Comparison of ENCODE assay signal across 1 cellular context in the genomic region with DNA sequence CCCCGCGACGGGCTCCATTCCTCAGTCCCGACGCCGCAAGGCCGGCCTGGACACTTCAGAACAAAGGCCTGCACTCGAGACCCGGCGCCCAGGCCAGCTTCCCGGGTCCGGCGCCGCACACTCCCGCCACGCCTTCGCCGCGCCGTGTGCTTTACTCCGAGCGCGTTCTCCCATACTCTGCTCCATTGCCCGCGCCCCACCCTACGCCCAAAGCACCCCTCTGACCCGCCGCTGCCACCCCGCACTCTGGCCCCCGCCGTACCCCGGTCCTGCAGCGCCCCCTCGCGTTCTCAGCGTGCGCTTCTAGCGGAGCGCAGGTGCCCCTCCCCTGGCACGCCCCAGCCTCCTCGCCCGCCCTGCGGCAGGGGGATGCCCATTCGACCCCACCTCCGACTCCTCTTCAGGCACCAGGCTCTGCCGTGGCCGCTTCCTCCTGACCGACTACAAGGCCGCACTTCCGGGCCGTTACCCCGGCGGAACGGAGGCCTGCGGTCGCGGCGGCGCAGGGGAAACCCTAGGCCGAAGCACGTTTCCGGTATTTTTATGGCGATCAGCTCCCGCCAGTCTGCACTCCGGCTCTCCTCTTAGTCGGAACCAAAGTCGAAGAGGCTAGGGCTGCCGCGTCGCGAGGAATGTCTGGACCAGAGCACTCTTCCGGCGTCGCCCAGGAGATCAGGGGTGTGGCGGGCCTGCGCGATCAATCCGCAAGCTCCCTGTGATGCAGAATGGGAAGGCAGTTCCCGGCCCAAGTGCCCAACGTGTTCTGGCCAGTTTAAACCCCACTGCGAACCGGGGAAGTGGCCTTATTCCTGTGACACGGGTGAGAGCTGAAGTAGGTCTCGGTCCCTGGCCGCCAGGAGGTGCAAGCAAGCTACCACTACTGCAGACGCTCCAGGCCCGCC.
TF ChIP-seq lines count a peak whose summit lies in the region.

A gene (minus strand): TSS at position 456 of the 902 bp plus-strand sequence. CDS start 2,137 bp downstream, outside the sequence.

TF ChIP-seq in GM12878, 131 proteins besides CTCF, POLR2A, EP300 and RAD21 (continued from another document and continues in another):
- TF ChIP-seq, protein P1, sequence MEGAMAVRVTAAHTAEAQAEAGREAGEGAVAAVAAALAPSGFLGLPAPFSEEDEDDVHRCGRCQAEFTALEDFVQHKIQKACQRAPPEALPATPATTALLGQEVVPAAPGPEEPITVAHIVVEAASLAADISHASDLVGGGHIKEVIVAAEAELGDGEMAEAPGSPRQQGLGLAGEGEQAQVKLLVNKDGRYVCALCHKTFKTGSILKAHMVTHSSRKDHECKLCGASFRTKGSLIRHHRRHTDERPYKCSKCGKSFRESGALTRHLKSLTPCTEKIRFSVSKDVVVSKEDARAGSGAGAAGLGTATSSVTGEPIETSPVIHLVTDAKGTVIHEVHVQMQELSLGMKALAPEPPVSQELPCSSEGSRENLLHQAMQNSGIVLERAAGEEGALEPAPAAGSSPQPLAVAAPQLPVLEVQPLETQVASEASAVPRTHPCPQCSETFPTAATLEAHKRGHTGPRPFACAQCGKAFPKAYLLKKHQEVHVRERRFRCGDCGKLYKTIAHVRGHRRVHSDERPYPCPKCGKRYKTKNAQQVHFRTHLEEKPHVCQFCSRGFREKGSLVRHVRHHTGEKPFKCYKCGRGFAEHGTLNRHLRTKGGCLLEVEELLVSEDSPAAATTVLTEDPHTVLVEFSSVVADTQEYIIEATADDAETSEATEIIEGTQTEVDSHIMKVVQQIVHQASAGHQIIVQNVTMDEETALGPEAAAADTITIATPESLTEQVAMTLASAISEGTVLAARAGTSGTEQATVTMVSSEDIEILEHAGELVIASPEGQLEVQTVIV (IDR thresholded peaks at IDR 0.05; ENCODE audit: borderline replicate concordance, partially characterized antibody) = peak; percentile 87
- TF ChIP-seq RFX5 (IDR thresholded peaks at IDR 0.05; ENCODE audit: low read depth, low read length) = no peak
- peak; percentile 31; the same call in 1 of the 2 replicates for TF ChIP-seq IRF4 (IDR thresholded peaks at IDR 0.05; ENCODE audit: low read depth, low read length)
- peak; percentile 57 to 84; a peak in 3 of 4 replicates for TF ChIP-seq BHLHE40 (IDR thresholded peaks at IDR 0.05; ENCODE audit: borderline replicate concordance in 1 of 2, low read depth in 2 of 2, low read length in 1 of 2)
- TF ChIP-seq POLR2AphosphoS5 (IDR thresholded peaks at IDR 0.05; ENCODE audit: low read length) = peak; percentile 82; the same call in 1 of the 2 replicates
- TF ChIP-seq SIN3A (IDR thresholded peaks at IDR 0.05; ENCODE audit: low read depth, low read length) = peak; percentile 89
- TF ChIP-seq ZBED1 (IDR thresholded peaks at IDR 0.05; ENCODE audit: borderline replicate concordance) = peak; percentile 81; the same call in 1 of the 2 replicates
- peak; percentile 73 for TF ChIP-seq BMI1 (IDR thresholded peaks at IDR 0.05; ENCODE audit: borderline replicate concordance)
- peak; percentile 56 to 80 for TF ChIP-seq IKZF2 (IDR thresholded peaks at IDR 0.05)
- no peak for TF ChIP-seq ZZZ3 (IDR thresholded peaks at IDR 0.05; ENCODE audit: control insufficient read depth, insufficient read length, low read depth)
- TF ChIP-seq, protein P2, sequence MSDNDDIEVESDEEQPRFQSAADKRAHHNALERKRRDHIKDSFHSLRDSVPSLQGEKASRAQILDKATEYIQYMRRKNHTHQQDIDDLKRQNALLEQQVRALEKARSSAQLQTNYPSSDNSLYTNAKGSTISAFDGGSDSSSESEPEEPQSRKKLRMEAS (IDR thresholded peaks at IDR 0.05; ENCODE audit: low read depth, low read length) = no peak; the same call in 1 of the 2 replicates
- TF ChIP-seq, protein P3, sequence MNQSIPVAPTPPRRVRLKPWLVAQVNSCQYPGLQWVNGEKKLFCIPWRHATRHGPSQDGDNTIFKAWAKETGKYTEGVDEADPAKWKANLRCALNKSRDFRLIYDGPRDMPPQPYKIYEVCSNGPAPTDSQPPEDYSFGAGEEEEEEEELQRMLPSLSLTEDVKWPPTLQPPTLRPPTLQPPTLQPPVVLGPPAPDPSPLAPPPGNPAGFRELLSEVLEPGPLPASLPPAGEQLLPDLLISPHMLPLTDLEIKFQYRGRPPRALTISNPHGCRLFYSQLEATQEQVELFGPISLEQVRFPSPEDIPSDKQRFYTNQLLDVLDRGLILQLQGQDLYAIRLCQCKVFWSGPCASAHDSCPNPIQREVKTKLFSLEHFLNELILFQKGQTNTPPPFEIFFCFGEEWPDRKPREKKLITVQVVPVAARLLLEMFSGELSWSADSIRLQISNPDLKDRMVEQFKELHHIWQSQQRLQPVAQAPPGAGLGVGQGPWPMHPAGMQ (IDR thresholded peaks at IDR 0.05; ENCODE audit: borderline replicate concordance) = peak; percentile 59; the same call in 1 of the 2 replicates
- TF ChIP-seq, protein P4, sequence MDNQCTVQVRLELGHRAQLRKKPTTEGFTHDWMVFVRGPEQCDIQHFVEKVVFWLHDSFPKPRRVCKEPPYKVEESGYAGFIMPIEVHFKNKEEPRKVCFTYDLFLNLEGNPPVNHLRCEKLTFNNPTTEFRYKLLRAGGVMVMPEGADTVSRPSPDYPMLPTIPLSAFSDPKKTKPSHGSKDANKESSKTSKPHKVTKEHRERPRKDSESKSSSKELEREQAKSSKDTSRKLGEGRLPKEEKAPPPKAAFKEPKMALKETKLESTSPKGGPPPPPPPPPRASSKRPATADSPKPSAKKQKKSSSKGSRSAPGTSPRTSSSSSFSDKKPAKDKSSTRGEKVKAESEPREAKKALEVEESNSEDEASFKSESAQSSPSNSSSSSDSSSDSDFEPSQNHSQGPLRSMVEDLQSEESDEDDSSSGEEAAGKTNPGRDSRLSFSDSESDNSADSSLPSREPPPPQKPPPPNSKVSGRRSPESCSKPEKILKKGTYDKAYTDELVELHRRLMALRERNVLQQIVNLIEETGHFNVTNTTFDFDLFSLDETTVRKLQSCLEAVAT (IDR thresholded peaks at IDR 0.05) = peak; percentile 84
- TF ChIP-seq, protein P5, sequence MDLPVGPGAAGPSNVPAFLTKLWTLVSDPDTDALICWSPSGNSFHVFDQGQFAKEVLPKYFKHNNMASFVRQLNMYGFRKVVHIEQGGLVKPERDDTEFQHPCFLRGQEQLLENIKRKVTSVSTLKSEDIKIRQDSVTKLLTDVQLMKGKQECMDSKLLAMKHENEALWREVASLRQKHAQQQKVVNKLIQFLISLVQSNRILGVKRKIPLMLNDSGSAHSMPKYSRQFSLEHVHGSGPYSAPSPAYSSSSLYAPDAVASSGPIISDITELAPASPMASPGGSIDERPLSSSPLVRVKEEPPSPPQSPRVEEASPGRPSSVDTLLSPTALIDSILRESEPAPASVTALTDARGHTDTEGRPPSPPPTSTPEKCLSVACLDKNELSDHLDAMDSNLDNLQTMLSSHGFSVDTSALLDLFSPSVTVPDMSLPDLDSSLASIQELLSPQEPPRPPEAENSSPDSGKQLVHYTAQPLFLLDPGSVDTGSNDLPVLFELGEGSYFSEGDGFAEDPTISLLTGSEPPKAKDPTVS (IDR thresholded peaks at IDR 0.05; ENCODE audit: low read depth, low read length) = peak; percentile 61; the same call in 1 of the 2 replicates
- TF ChIP-seq, protein P6, sequence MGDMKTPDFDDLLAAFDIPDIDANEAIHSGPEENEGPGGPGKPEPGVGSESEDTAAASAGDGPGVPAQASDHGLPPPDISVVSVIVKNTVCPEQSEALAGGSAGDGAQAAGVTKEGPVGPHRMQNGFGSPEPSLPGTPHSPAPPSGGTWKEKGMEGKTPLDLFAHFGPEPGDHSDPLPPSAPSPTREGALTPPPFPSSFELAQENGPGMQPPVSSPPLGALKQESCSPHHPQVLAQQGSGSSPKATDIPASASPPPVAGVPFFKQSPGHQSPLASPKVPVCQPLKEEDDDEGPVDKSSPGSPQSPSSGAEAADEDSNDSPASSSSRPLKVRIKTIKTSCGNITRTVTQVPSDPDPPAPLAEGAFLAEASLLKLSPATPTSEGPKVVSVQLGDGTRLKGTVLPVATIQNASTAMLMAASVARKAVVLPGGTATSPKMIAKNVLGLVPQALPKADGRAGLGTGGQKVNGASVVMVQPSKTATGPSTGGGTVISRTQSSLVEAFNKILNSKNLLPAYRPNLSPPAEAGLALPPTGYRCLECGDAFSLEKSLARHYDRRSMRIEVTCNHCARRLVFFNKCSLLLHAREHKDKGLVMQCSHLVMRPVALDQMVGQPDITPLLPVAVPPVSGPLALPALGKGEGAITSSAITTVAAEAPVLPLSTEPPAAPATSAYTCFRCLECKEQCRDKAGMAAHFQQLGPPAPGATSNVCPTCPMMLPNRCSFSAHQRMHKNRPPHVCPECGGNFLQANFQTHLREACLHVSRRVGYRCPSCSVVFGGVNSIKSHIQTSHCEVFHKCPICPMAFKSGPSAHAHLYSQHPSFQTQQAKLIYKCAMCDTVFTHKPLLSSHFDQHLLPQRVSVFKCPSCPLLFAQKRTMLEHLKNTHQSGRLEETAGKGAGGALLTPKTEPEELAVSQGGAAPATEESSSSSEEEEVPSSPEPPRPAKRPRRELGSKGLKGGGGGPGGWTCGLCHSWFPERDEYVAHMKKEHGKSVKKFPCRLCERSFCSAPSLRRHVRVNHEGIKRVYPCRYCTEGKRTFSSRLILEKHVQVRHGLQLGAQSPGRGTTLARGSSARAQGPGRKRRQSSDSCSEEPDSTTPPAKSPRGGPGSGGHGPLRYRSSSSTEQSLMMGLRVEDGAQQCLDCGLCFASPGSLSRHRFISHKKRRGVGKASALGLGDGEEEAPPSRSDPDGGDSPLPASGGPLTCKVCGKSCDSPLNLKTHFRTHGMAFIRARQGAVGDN (IDR thresholded peaks at IDR 0.05) = peak; percentile 64
- TF ChIP-seq NR2C1 (IDR thresholded peaks at IDR 0.05) = peak; percentile 88
- TF ChIP-seq TCF3 (IDR thresholded peaks at IDR 0.05; ENCODE audit: borderline replicate concordance, insufficient read depth, low read depth, low read length) = peak; percentile 65
- 0 out of 2 replicates have a peak, but pooled peaks have one; percentile 42 for TF ChIP-seq CHD1 (IDR thresholded peaks at IDR 0.05; ENCODE audit: low read depth, low read length)
- TF ChIP-seq, protein P7, sequence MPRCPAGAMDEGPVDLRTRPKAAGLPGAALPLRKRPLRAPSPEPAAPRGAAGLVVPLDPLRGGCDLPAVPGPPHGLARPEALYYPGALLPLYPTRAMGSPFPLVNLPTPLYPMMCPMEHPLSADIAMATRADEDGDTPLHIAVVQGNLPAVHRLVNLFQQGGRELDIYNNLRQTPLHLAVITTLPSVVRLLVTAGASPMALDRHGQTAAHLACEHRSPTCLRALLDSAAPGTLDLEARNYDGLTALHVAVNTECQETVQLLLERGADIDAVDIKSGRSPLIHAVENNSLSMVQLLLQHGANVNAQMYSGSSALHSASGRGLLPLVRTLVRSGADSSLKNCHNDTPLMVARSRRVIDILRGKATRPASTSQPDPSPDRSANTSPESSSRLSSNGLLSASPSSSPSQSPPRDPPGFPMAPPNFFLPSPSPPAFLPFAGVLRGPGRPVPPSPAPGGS (IDR thresholded peaks at IDR 0.05; ENCODE audit: borderline replicate concordance, insufficient read depth, low read depth, low read length, poor library complexity, severe bottlenecking) = peak; percentile 10
- TF ChIP-seq RELA (IDR thresholded peaks at IDR 0.05; ENCODE audit: borderline replicate concordance, partially characterized antibody) = peak; percentile 97
- TF ChIP-seq, protein P8, sequence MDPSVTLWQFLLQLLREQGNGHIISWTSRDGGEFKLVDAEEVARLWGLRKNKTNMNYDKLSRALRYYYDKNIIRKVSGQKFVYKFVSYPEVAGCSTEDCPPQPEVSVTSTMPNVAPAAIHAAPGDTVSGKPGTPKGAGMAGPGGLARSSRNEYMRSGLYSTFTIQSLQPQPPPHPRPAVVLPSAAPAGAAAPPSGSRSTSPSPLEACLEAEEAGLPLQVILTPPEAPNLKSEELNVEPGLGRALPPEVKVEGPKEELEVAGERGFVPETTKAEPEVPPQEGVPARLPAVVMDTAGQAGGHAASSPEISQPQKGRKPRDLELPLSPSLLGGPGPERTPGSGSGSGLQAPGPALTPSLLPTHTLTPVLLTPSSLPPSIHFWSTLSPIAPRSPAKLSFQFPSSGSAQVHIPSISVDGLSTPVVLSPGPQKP (IDR thresholded peaks at IDR 0.05; ENCODE audit: low read depth, low read length) = peak; percentile 95
- TF ChIP-seq NR2F1 (conservative IDR thresholded peaks at IDR 0.05) = peak; percentile 86
- TF ChIP-seq FOXK2 (IDR thresholded peaks at IDR 0.05) = peak; percentile 84
- TF ChIP-seq RAD51 (IDR thresholded peaks at IDR 0.05) = no peak
- peak; percentile 73 for TF ChIP-seq SMAD1 (IDR thresholded peaks at IDR 0.05; ENCODE audit: low read depth, partially characterized antibody)
- no peak for TF ChIP-seq CHD4 (IDR thresholded peaks at IDR 0.05)
- TF ChIP-seq, protein P9, sequence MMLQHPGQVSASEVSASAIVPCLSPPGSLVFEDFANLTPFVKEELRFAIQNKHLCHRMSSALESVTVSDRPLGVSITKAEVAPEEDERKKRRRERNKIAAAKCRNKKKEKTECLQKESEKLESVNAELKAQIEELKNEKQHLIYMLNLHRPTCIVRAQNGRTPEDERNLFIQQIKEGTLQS (IDR thresholded peaks at IDR 0.05; ENCODE audit: borderline replicate concordance, extremely low read depth, low read depth, low read length) = no peak
- peak; percentile 77 for TF ChIP-seq SMAD5 (IDR thresholded peaks at IDR 0.05; ENCODE audit: low read depth)
- TF ChIP-seq ZNF217 (IDR thresholded peaks at IDR 0.05) = peak; percentile 73
- TF ChIP-seq MTA3 (IDR thresholded peaks at IDR 0.05; ENCODE audit: borderline replicate concordance, low read length) = peak; percentile 27; the same call in 1 of the 2 replicates
- TF ChIP-seq, protein P10, sequence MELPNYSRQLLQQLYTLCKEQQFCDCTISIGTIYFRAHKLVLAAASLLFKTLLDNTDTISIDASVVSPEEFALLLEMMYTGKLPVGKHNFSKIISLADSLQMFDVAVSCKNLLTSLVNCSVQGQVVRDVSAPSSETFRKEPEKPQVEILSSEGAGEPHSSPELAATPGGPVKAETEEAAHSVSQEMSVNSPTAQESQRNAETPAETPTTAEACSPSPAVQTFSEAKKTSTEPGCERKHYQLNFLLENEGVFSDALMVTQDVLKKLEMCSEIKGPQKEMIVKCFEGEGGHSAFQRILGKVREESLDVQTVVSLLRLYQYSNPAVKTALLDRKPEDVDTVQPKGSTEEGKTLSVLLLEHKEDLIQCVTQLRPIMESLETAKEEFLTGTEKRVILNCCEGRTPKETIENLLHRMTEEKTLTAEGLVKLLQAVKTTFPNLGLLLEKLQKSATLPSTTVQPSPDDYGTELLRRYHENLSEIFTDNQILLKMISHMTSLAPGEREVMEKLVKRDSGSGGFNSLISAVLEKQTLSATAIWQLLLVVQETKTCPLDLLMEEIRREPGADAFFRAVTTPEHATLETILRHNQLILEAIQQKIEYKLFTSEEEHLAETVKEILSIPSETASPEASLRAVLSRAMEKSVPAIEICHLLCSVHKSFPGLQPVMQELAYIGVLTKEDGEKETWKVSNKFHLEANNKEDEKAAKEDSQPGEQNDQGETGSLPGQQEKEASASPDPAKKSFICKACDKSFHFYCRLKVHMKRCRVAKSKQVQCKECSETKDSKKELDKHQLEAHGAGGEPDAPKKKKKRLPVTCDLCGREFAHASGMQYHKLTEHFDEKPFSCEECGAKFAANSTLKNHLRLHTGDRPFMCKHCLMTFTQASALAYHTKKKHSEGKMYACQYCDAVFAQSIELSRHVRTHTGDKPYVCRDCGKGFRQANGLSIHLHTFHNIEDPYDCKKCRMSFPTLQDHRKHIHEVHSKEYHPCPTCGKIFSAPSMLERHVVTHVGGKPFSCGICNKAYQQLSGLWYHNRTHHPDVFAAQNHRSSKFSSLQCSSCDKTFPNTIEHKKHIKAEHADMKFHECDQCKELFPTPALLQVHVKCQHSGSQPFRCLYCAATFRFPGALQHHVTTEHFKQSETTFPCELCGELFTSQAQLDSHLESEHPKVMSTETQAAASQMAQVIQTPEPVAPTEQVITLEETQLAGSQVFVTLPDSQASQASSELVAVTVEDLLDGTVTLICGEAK (IDR thresholded peaks at IDR 0.05; ENCODE audit: borderline replicate concordance) = peak; percentile 99
- peak; percentile 74 for TF ChIP-seq ATF7 (IDR thresholded peaks at IDR 0.05; ENCODE audit: low read depth)
- no peak for TF ChIP-seq HDAC6 (IDR thresholded peaks at IDR 0.05; ENCODE audit: unreplicated experiment)
- TF ChIP-seq JUNB (IDR thresholded peaks at IDR 0.05) = no peak
- TF ChIP-seq SREBF2 (IDR thresholded peaks at IDR 0.05; ENCODE audit: low read length) = peak; percentile 48; the same call in 1 of the 2 replicates
